Comparison of ENCODE assay signal across 8 cellular contexts in the genomic region with DNA sequence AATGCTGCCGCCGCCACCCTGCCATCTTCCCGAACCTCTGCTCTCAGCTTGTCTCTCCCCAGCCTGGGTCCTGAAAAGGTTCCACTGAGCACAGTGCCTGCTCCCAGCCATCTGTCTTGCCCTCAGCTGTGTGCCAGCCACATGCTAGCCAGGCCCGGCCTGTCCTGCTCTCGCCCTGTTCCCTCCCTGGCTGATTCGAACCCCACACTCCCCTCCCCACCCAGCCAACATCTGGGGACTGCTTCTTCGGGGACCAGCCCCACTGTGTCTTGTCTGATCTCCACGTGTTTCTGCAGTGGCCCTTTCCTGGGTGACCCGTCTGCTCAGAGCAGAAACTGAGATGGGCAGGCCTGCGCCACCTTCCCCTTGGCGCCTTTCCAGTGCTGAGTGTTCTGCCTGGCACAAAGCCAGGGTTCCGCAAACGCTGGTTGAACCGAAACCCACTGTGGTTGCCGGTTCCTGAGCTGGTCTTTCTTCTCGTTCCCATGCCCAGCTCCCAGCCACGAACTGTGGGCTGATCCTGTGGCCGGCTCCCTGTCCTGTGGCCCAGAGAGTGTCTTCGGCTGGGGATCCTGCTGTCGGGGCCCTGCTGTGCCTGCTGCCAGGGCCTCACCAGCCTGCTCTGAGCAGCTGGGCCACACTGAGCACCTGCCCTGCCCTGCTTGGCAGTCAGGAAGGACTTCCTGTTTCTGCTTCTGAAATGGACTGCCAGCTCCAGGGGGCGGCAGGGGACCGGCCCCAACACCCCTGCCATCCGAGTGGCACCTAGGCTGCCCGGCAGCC.
DNase-seq lines count a peak whose midpoint lies in the region; ATAC-seq and TF ChIP-seq lines count a peak whose summit lies in the region.

No MANE protein-coding gene starts in this region.

- intact Hi-C loops in Panc1 (cut with micrococcal nuclease; ENCODE audit: unreplicated experiment) = no loop called here
- intact Hi-C loops in activated T-helper 1 cell treated with anti-CD3 and anti-CD28 coated beads, Interleukin-12 subunit alpha, Interleukin-12 subunit beta, Interleukin-2, Interleukin-4 antibody, amounts not matched to agents 30 ng/mL and 10 ng/mL and 1 ng/mL, durations not matched to agents 14 hours and 24 hours and 36 hours (cut with micrococcal nuclease) = loop anchor here (2.0 kb wide), 1 partner anchor 21 kb away; no protein-coding TSS in a partner anchor
- intact Hi-C loops in Right ventricle myocardium superior (cut with DNase I) = no loop called here

- DNase-seq in Caki2 (ENCODE audit: low read depth) (peak; percentile 7), Panc1 (ENCODE audit: low read depth, low spot score) (no peak), Right ventricle myocardium superior (peak; percentile 90), glutamatergic neuron (no peak)
- peak; percentile 62 for DNase-seq in activated T-helper 1 cell treated with anti-CD3 and anti-CD28 coated beads, Interleukin-12 subunit alpha, Interleukin-12 subunit beta, Interleukin-2, Interleukin-4 antibody, amounts not matched to agents 30 ng/mL and 10 ng/mL and 1 ng/mL, durations not matched to agents 14 hours and 24 hours and 36 hours (ENCODE audit: low spot score)

- in situ Hi-C loops in Caki2 (cut with HindIII; ENCODE audit: low pct_unique_long_range_greater_than_20kb, low sequenced_read_pairs) (no loop called here), Panc1 (cut with HindIII; ENCODE audit: low pct_unique_long_range_greater_than_20kb, low sequenced_read_pairs) (no loop called here)

- POLR2A ChIA-PET in Panc1 (lab: Charles Lee) = no interaction called here

- 0 out of 2 replicates have a peak overlapping the region, but pooled peaks have one; percentile 3 for H3K27ac ChIP-seq in Panc1 (ENCODE audit: low read length)
- peak overlapping the region; percentile 11 to 94 (median 77) for H3K27ac ChIP-seq in skin epidermis

- CTCF ChIA-PET in Panc1 (lab: Charles Lee) = interaction anchor here (0.5 kb wide), 1 partner anchor 196 kb away, joined by 4 read pairs; no protein-coding TSS in a partner anchor

- no peaks in the 10 kb centered on the region; the same call in none of the 2 replicates for H3K4me1 ChIP-seq in Panc1 (ENCODE audit: control insufficient read depth, insufficient read depth, low read length)

- ATAC-seq in HG02981 (IDR thresholded peaks at IDR 0.05; ENCODE audit: unreplicated experiment) (peak; percentile 23), Panc1 (peak; percentile 19; the same call in 1 of the 2 replicates), Right ventricle myocardium superior (ENCODE audit: poor library complexity) (peak; percentile 66), HG03520 (IDR thresholded peaks at IDR 0.05; ENCODE audit: unreplicated experiment) (no peak)

- H3K27ac Mint-ChIP-seq in activated T-helper 1 cell treated with anti-CD3 and anti-CD28 coated beads, Interleukin-12 subunit alpha, Interleukin-12 subunit beta, Interleukin-2, Interleukin-4 antibody, amounts not matched to agents 30 ng/mL and 10 ng/mL and 1 ng/mL, durations not matched to agents 14 hours and 24 hours and 36 hours = peak overlapping the region; percentile 75
- no peak overlapping the region for H3K27ac Mint-ChIP-seq in glutamatergic neuron (ENCODE audit: unreplicated experiment)

- peak overlapping the region; percentile 41 for H3K4me3 Mint-ChIP-seq in activated T-helper 1 cell treated with anti-CD3 and anti-CD28 coated beads, Interleukin-12 subunit alpha, Interleukin-12 subunit beta, Interleukin-2, Interleukin-4 antibody, amounts not matched to agents 30 ng/mL and 10 ng/mL and 1 ng/mL, durations not matched to agents 14 hours and 24 hours and 36 hours
- no peak overlapping the region for H3K4me3 Mint-ChIP-seq in glutamatergic neuron (ENCODE audit: unreplicated experiment)

- peaks cover 6% of the 10 kb centered on the region for H3K36me3 Mint-ChIP-seq in activated T-helper 1 cell treated with anti-CD3 and anti-CD28 coated beads, Interleukin-12 subunit alpha, Interleukin-12 subunit beta, Interleukin-2, Interleukin-4 antibody, amounts not matched to agents 30 ng/mL and 10 ng/mL and 1 ng/mL, durations not matched to agents 14 hours and 24 hours and 36 hours (ENCODE audit: low read depth)
- no peaks in the 10 kb centered on the region for H3K36me3 Mint-ChIP-seq in glutamatergic neuron (ENCODE audit: unreplicated experiment)

- H3K4me3 ChIP-seq in Panc1 (ENCODE audit: low read depth in 2 of 2, low read length in 2 of 2) (no peak overlapping the region), skin epidermis (no peak overlapping the region)

- no peaks in the 10 kb centered on the region for H3K36me3 ChIP-seq in Panc1 (ENCODE audit: control insufficient read depth, insufficient read depth, low read length)

- no peaks in the 10 kb centered on the region for H3K9me3 ChIP-seq in Panc1 (ENCODE audit: control insufficient read depth, insufficient read depth, low read depth, low read length)

- BruUV-seq in Panc1 (replicated peaks; lab: Mats Ljungman, UMichigan) = no TSS peak

- H3K4me1 Mint-ChIP-seq in activated T-helper 1 cell treated with anti-CD3 and anti-CD28 coated beads, Interleukin-12 subunit alpha, Interleukin-12 subunit beta, Interleukin-2, Interleukin-4 antibody, amounts not matched to agents 30 ng/mL and 10 ng/mL and 1 ng/mL, durations not matched to agents 14 hours and 24 hours and 36 hours (ENCODE audit: low read depth) = peaks cover 84% of the 10 kb centered on the region
- peaks cover 17% of the 10 kb centered on the region for H3K4me1 Mint-ChIP-seq in glutamatergic neuron (ENCODE audit: low read depth, unreplicated experiment)

- H3K9me3 Mint-ChIP-seq in activated T-helper 1 cell treated with anti-CD3 and anti-CD28 coated beads, Interleukin-12 subunit alpha, Interleukin-12 subunit beta, Interleukin-2, Interleukin-4 antibody, amounts not matched to agents 30 ng/mL and 10 ng/mL and 1 ng/mL, durations not matched to agents 14 hours and 24 hours and 36 hours = no peaks in the 10 kb centered on the region
- peaks cover 6% of the 10 kb centered on the region for H3K9me3 Mint-ChIP-seq in glutamatergic neuron (ENCODE audit: unreplicated experiment)

- peaks cover 5% of the 10 kb centered on the region for H3K27me3 Mint-ChIP-seq in activated T-helper 1 cell treated with anti-CD3 and anti-CD28 coated beads, Interleukin-12 subunit alpha, Interleukin-12 subunit beta, Interleukin-2, Interleukin-4 antibody, amounts not matched to agents 30 ng/mL and 10 ng/mL and 1 ng/mL, durations not matched to agents 14 hours and 24 hours and 36 hours (ENCODE audit: insufficient read depth)
- H3K27me3 Mint-ChIP-seq in glutamatergic neuron (ENCODE audit: unreplicated experiment) = peaks cover 11% of the 10 kb centered on the region

- no peaks in the 10 kb centered on the region for H3K27me3 ChIP-seq in Panc1 (ENCODE audit: control insufficient read depth, insufficient read depth, low read length)

- no peak for TF ChIP-seq CTCF in Panc1 (IDR thresholded peaks at IDR 0.05)
- TF ChIP-seq CTCF in glutamatergic neuron (IDR thresholded peaks at IDR 0.05; ENCODE audit: partially characterized antibody, unreplicated experiment) = no peak

Comparison
In these comparisons a context has a peak if more than half of its experiments do, and no peak if none do; other contexts are left out.
1. DNase-seq: peak in Caki2 (single experiment), activated T-helper 1 cell treated with anti-CD3 and anti-CD28 coated beads, Interleukin-12 subunit alpha, Interleukin-12 subunit beta, Interleukin-2, Interleukin-4 antibody, amounts not matched to agents 30 ng/mL and 10 ng/mL and 1 ng/mL, durations not matched to agents 14 hours and 24 hours and 36 hours (single experiment) and Right ventricle myocardium superior (single experiment); none in Panc1 (single experiment) and glutamatergic neuron (single experiment).